ENCODE assay signal across 8 cellular contexts in genomic region chr11:64269380-64270234, GRCh38. TPM values are rescaled to one million over a fixed set of nuclear protein-coding genes. Genes with fewer than 3 reads are reported as not detected.
DNase-seq lines count a peak whose midpoint lies in the region; ATAC-seq, FAIRE-seq and TF ChIP-seq lines count a peak whose summit lies in the region.

No MANE protein-coding gene starts in this region.

- ATAC-seq in HG03064 (IDR thresholded peaks at IDR 0.05; ENCODE audit: low read depth, unreplicated experiment) (peak; percentile 52), body of pancreas (peak; percentile 86)

- DNase-seq in A172 (ENCODE audit: low spot score) (peak; percentile 98), NCI-H2107 (lab: John Stamatoyannopoulos, UW) (peak; percentile 90), body of pancreas (peak; percentile 98 to 99 (median 98)), iPS DF 4.7 (ENCODE audit: extremely low read depth, low spot score) (peak; percentile 99), sigmoid colon (peak; percentile 99)

- peak; percentile 88 for FAIRE-seq in TTC549 (lab: Jason Lieb, UNC)

- intact Hi-C loops in body of pancreas (cut with DNase I) (no loop called here), sigmoid colon (cut with DNase I) (loop anchor here (1.0 kb wide), 2 partner anchors 15 to 17 kb away; partner anchors contain the start of gene BAD)

- H3K4me1 ChIP-seq in body of pancreas (peaks cover 44% of the 10 kb centered on the region), sigmoid colon (peaks cover 0 to 37% (median 31%) of the 10 kb centered on the region in 4 donors)

- H3K27ac ChIP-seq in body of pancreas, result peak overlapping the region; percentile 95 to 98 (median 96)
- H3K27ac ChIP-seq in sigmoid colon, result peak overlapping the region; percentile 87 to 99 (median 96)

- TF ChIP-seq POLR2A in GM18526 (IDR thresholded peaks at IDR 0.05; ENCODE audit: extremely low read depth, insufficient read length), result peak; percentile 67
- peak in 2 of 3 donors; percentile 52 to 66 for TF ChIP-seq POLR2A in body of pancreas (IDR thresholded peaks at IDR 0.05)
- TF ChIP-seq POLR2A in sigmoid colon (IDR thresholded peaks at IDR 0.05), result peak in 1 of 2 donors; percentile 22

- H3K9me3 ChIP-seq in body of pancreas (no peaks in the 10 kb centered on the region), sigmoid colon (no peaks in the 10 kb centered on the region)

- TF ChIP-seq CTCF in body of pancreas (IDR thresholded peaks at IDR 0.05) (peak in 3 of 7 experiments; percentile 22 to 29 (median 25)), sigmoid colon (IDR thresholded peaks at IDR 0.05) (no peak)

- H3K4me3 ChIP-seq in body of pancreas (peak overlapping the region; percentile 53 to 83), sigmoid colon (peak overlapping the region; percentile 53 to 94 (median 78))

- TF ChIP-seq EP300 in sigmoid colon (IDR thresholded peaks at IDR 0.05), result peak in 1 of 4 donors; percentile 62

- H3K27me3 ChIP-seq in body of pancreas (no peaks in the 10 kb centered on the region), sigmoid colon (no peaks in the 10 kb centered on the region)

- WGBS in body of pancreas, 2 donors, result 0% methylated on average over 5 to 75 of the region's 75 CpGs
- 0 to 1% methylated on average over 75 of the region's 75 CpGs for WGBS in sigmoid colon, 2 donors

- H3K36me3 ChIP-seq in body of pancreas (replicated peaks in 1 of 2; ENCODE audit: insufficient read depth in 1 of 2, low read depth in 2 of 2) (no peaks in the 10 kb centered on the region), sigmoid colon (peaks cover 0 to 21% (median 12%) of the 10 kb centered on the region in 4 donors)

RNA-seq across cellular contexts. Expression of gene BAD, which starts 14.9 kb away (rescaled TPM):
- total RNA-seq in A172 (2014; rRNA removed; shearing (Covaris generic)), result 219 TPM in 2 replicates
- total RNA-seq in body of pancreas, result 10 to 100 TPM; 51.1 to 85.9 TPM
- 100 to 1,000 TPM in 3 of 4 donors, 10 to 100 TPM in 1; 95.3 to 143 (median 121) TPM for total RNA-seq in sigmoid colon
- polyA plus RNA-seq in sigmoid colon, result 100 to 1,000 TPM; 105 to 264 (median 244) TPM

RNA-seq across cellular contexts. Expression of gene GPR137, which starts 16.0 kb away (rescaled TPM):
- 52.1 and 60.8 TPM in 2 replicates for total RNA-seq in A172 (2014; rRNA removed; shearing (Covaris generic))
- total RNA-seq in body of pancreas (10 to 100 TPM in 1 of 2 donors, 1 to 10 TPM in 1; 4.4 to 19.4 TPM), sigmoid colon (10 to 100 TPM; 12.2 to 21.0 (median 13.6) TPM)
- 10 to 100 TPM; 17.4 to 35.0 (median 18.0) TPM for polyA plus RNA-seq in sigmoid colon

RNA-seq across cellular contexts. Expression of gene PLCB3, which starts 18.3 kb away (rescaled TPM):
- total RNA-seq in A172 (2014; rRNA removed; shearing (Covaris generic)), result 51.0 and 64.8 TPM in 2 replicates
- total RNA-seq in body of pancreas, result 10 to 100 TPM; 13.8 to 14.5 TPM
- total RNA-seq in sigmoid colon, result 10 to 100 TPM; 10.6 to 17.7 (median 12.1) TPM
- polyA plus RNA-seq in sigmoid colon, result 10 to 100 TPM; 23.4 to 52.8 (median 35.4) TPM

RNA-seq across cellular contexts. Expression of gene KCNK4, which starts 21.5 kb away (rescaled TPM):
- total RNA-seq in A172 (2014; rRNA removed; shearing (Covaris generic)), result 0.07 TPM in 1 of 2 replicates, not detected in the other
- total RNA-seq in body of pancreas (not detected), sigmoid colon (under 1 TPM in 1 of 4 donors, not detected in 3; 0.71 TPM)
- polyA plus RNA-seq in sigmoid colon, result not detected

RNA-seq across cellular contexts. Expression of gene PPP1R14B, which starts 22.9 kb away (rescaled TPM):
- 455 and 478 TPM in 2 replicates for total RNA-seq in A172 (2014; rRNA removed; shearing (Covaris generic))
- 100 to 1,000 TPM in 1 of 2 donors, 10 to 100 TPM in 1; 87.7 to 112 TPM for total RNA-seq in body of pancreas
- total RNA-seq in sigmoid colon, result 10 to 100 TPM; 31.8 to 66.6 (median 51.3) TPM
- 100 to 1,000 TPM in 1 of 3 donors, 10 to 100 TPM in 2; 78.8 to 159 (median 93.7) TPM for polyA plus RNA-seq in sigmoid colon

Comparison
In these comparisons a context has a peak if more than half of its experiments do, and no peak if none do; other contexts are left out.
1. Peak in every context shown above with its lines: DNase-seq, ATAC-seq, H3K4me3 ChIP-seq and H3K27ac ChIP-seq.